ENCODE assay signal across 8 cellular contexts in the genomic region with DNA sequence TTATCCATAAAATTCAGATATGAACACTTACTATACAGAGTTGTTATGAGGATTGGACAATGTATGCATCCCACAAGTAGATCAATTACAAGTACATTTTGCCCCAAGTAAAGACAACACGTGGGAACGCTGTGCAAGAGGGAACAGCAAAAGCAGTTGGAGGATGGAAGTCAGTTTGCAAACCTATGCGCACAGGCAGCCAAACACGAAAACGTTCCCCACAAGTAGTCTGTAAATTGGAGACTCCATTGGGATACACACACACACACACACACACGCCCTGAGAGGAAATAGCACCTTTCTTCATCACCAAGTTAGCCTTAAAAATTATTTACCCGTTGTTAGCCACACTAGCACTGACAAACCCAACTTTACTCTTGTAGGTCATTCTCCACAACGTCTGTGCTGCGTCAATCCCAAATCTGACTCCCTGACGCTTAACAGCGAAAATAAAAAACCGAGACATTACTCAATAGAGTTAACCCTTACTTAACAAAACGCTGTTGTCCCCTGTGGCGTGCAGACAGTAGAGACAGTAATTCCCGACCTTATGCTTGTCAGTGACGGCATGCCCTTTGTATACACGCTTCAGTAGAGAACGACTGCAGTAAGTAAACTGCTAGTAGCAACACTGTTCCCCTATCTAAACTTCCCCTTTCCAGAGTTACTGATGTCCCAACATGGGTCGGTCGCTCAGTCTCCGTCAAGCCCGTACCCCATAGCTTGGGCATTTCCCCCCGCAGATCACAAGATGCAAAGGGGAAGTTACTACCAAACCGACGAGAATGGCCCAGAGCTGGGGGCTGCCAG. TPM values are rescaled to one million over a fixed set of nuclear protein-coding genes. Genes with fewer than 3 reads are reported as not detected.
DNase-seq lines count a peak whose midpoint lies in the region; ATAC-seq and TF ChIP-seq lines count a peak whose summit lies in the region.

No MANE protein-coding gene starts in this region.

- H3K4me3 Mint-ChIP-seq in MCF 10A (ENCODE audit: unreplicated experiment): peak overlapping the region; percentile 90

- TSS peak; percentile 55 for BruUV-seq in MCF 10A (replicated peaks; lab: Mats Ljungman, UMichigan)

- intact Hi-C loops in MCF 10A (cut with micrococcal nuclease): loop anchor here (2.0 to 5.0 kb wide), 2 partner anchors 73 to 138 kb away; no protein-coding TSS in a partner anchor
- intact Hi-C loops in posterior vena cava (cut with DNase I): no loop called here

- no peaks in the 10 kb centered on the region for H3K27me3 Mint-ChIP-seq in MCF 10A (ENCODE audit: insufficient read depth, unreplicated experiment)

- H3K9me3 ChIP-seq in Peyer's patch: no peaks in the 10 kb centered on the region

- CTCF ChIA-PET in MCF 10A (lab: Yijun Ruan, JAX): interaction anchor here (0.9 to 1.2 kb wide), 3 partner anchors 139 to 247 kb away, joined by 3 to 5 read pairs (median 5); no protein-coding TSS in a partner anchor

- TF ChIP-seq POLR2A in Peyer's patch (IDR thresholded peaks at IDR 0.05): no peak

- H3K9me3 Mint-ChIP-seq in MCF 10A (ENCODE audit: unreplicated experiment): no peaks in the 10 kb centered on the region

- peaks cover 0 to 17% (median 3%) of the 10 kb centered on the region in 4 donors for H3K4me1 ChIP-seq in Peyer's patch

- ATAC-seq in GM19324 (IDR thresholded peaks at IDR 0.05; ENCODE audit: low FRiP score, unreplicated experiment): peak; percentile 50
- ATAC-seq in HG03175 (IDR thresholded peaks at IDR 0.05; ENCODE audit: unreplicated experiment): peak; percentile 55

- peak overlapping the region; percentile 66 to 92 (median 81) for H3K4me3 ChIP-seq in Peyer's patch
- H3K4me3 ChIP-seq in skin epidermis: peak overlapping the region; percentile 59 to 97 (median 70)

- peak overlapping the region; percentile 73 to 96 (median 80) for H3K27ac ChIP-seq in Peyer's patch
- H3K27ac ChIP-seq in skin epidermis: peak overlapping the region in 20 of 21 experiments; percentile 9 to 90 (median 82)

- TF ChIP-seq CTCF in Peyer's patch (IDR thresholded peaks at IDR 0.05) (no peak), MCF 10A (IDR thresholded peaks at IDR 0.05; ENCODE audit: unreplicated experiment) (no peak)

- DNase-seq in DMS114 treated with DMSO at 0.1 percent for 48 hours (lab: John Stamatoyannopoulos, UW; ENCODE audit: unreplicated experiment) (peak; percentile 5), Peyer's patch (peak in 2 of 3 donors; percentile 71 to 82), MCF 10A (ENCODE audit: unreplicated experiment) (peak; percentile 55), iPS-NIHi7 (ENCODE audit: extremely low spot score) (peak; percentile 37), posterior vena cava (ENCODE audit: low spot score) (no peak)

- POLR2A ChIA-PET in MCF 10A (lab: Yijun Ruan, JAX): interaction anchor here (0.7 to 2.1 kb wide), 26 partner anchors 7 to 1417 kb away, joined by 3 to 59 read pairs (median 4); a partner anchor contains a TSS

- peaks cover 17% of the 10 kb centered on the region for H3K4me1 Mint-ChIP-seq in MCF 10A (ENCODE audit: insufficient read depth, unreplicated experiment)

- no peaks in the 10 kb centered on the region for H3K36me3 ChIP-seq in Peyer's patch

- no peaks in the 10 kb centered on the region for H3K27me3 ChIP-seq in Peyer's patch

- peaks cover 4% of the 10 kb centered on the region for H3K36me3 Mint-ChIP-seq in MCF 10A (ENCODE audit: insufficient read depth, unreplicated experiment)

- H3K27ac Mint-ChIP-seq in MCF 10A (ENCODE audit: low read depth, unreplicated experiment): peak overlapping the region; percentile 37

RNA-seq across cellular contexts. Expression of a gene that starts 0.7 kb away (rescaled TPM):
- 10 to 100 TPM; 23.3 to 54.5 (median 33.6) TPM for total RNA-seq in Peyer's patch
- 11.2 and 13.2 TPM in 2 replicates for total RNA-seq in MCF 10A (2022)
- 10 to 100 TPM; 16.7 to 24.8 TPM for total RNA-seq in posterior vena cava
